ENCODE assay signal across 10 cellular contexts in the genomic region with DNA sequence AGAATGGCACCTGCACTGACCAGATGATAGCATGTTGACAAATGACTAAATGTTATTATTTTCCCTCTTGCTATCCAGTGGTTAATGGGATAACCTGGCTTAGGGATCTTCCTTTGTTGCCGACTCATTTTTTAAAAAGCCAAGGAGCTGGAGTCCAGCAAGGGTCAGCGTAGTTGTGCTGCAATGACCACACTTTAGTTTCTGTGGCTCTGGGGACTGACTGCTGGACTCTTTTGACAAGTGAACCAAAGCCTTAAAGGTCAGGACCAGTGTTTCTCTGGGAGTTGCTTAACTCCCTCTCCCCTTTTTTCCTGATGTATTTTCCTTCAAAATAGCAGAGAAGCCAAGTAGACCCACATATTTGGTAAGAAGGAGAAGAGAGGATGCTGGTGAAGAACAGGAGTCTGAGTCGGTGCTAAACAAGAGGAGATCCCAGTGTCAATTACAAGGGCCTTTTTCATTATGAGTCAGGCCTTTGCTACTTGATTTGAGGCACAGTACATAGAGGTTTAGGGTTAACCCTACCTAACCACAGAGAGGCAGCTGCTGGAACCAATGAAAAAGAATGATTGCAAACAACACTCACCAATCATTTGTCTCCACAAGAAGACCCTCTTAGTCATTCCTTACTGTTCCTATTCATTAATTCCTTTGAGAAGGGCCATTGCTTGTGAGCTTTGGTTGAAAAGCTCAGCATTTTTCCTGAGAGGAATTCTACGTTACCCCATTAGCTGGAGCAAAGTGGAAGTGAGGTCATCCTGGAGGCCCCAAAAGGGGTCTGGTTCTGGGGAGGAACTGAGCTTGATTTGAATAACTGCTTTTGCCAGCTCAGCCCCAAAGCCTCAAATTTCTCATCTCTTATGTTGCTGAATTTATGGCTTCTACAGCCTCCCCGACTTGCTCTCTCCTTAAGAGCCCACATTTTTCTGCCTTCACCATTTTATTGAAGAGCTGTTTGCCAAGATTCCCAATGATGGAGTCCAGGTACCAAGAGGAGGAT.
DNase-seq lines count a peak whose midpoint lies in the region; ATAC-seq and TF ChIP-seq lines count a peak whose summit lies in the region.
"Had no signal": no experiment of that assay in that cellular context is flagged by ENCODE, and none has a peak within 500 bp of the region (broad histone marks: within the 10 kb centered on the region; RNA-seq: fewer than 3 reads in every experiment).

No MANE protein-coding gene starts in this region.

- no peaks in the 10 kb centered on the region for H3K36me3 Mint-ChIP-seq in T-cell
- H3K36me3 Mint-ChIP-seq: activated naive CD4-positive, alpha-beta T cell treated with anti-CD3 and anti-CD28 coated beads, Interleukin-2, amount 50 U/mL, for 24 hours had no signal

- ATAC-seq in GM19324 (IDR thresholded peaks at IDR 0.05; ENCODE audit: low FRiP score, unreplicated experiment), result peak; percentile 80
- peak; percentile 96 for ATAC-seq in HG02840 (IDR thresholded peaks at IDR 0.05; ENCODE audit: low FRiP score, unreplicated experiment)
- peak; percentile 90 for ATAC-seq in HG03571 (IDR thresholded peaks at IDR 0.05; ENCODE audit: unreplicated experiment)
- no peak for ATAC-seq in T-cell (replicated peaks in 1 of 4)

- no peaks in the 10 kb centered on the region for H3K4me1 Mint-ChIP-seq in T-cell
- H3K4me1 Mint-ChIP-seq: activated naive CD4-positive, alpha-beta T cell treated with anti-CD3 and anti-CD28 coated beads, Interleukin-2, amount 50 U/mL, for 24 hours had no signal

- H3K27me3 Mint-ChIP-seq in T-cell, result peaks cover 11 to 27% of the 10 kb centered on the region in 2 donors

- CTCF ChIA-PET in T-cell (lab: Charles Lee), result interaction anchor here (1.2 to 1.5 kb wide), 2 partner anchors 9 to 11 kb away, joined by 5 to 8 read pairs; no protein-coding TSS in a partner anchor

- DNase-seq in GM06990 (ENCODE audit: extremely low read depth, insufficient read length) (peak; percentile 18), T-cell (no peak), T1000 (lab: John Stamatoyannopoulos, UW) (no peak), substantia nigra (lab: John Stamatoyannopoulos, UW) (no peak), SK-N-DZ (ENCODE audit: low spot score) (no peak)
- DNase-seq: effector CD8-positive, alpha-beta T cell had no signal

- no peak overlapping the region for H3K4me3 Mint-ChIP-seq in T-cell
- H3K4me3 Mint-ChIP-seq: activated naive CD4-positive, alpha-beta T cell treated with anti-CD3 and anti-CD28 coated beads, Interleukin-2, amount 50 U/mL, for 24 hours had no signal

- H3K27me3 ChIP-seq in GM06990 (replicated peaks; ENCODE audit: control insufficient read depth, insufficient read depth, low read length), result no peaks in the 10 kb centered on the region

- H3K4me3 ChIP-seq in GM06990 (replicated peaks; ENCODE audit: low read depth, low read length), result no peak overlapping the region

- H3K27ac ChIP-seq in substantia nigra (ENCODE audit: low read depth, low read length, poor library complexity, severe bottlenecking), result no peak overlapping the region

- TF ChIP-seq CTCF in GM06990 (IDR thresholded peaks at IDR 0.05; ENCODE audit: insufficient read depth, low read length, poor library complexity, severe bottlenecking), result no peak

- H3K9me3 Mint-ChIP-seq in T-cell, result peaks cover 0 to 6% (median 0%) of the 10 kb centered on the region in 3 donors
- H3K9me3 Mint-ChIP-seq: activated naive CD4-positive, alpha-beta T cell treated with anti-CD3 and anti-CD28 coated beads, Interleukin-2, amount 50 U/mL, for 24 hours had no signal

- POLR2A ChIA-PET in T-cell (lab: Charles Lee), result no interaction called here

- H3K27ac Mint-ChIP-seq in T-cell, result no peak overlapping the region
- H3K27ac Mint-ChIP-seq: activated naive CD4-positive, alpha-beta T cell treated with anti-CD3 and anti-CD28 coated beads, Interleukin-2, amount 50 U/mL, for 24 hours had no signal

- no peaks in the 10 kb centered on the region for H3K36me3 ChIP-seq in GM06990 (ENCODE audit: control insufficient read depth, insufficient read depth, low read length)

Comparison
In these comparisons a context has a peak if more than half of its experiments do, and no peak if none do; other contexts are left out.
1. ATAC-seq: peak in GM19324 (single experiment), HG02840 (single experiment) and HG03571 (single experiment); none in T-cell (0 of 4).